In the genomic region with DNA sequence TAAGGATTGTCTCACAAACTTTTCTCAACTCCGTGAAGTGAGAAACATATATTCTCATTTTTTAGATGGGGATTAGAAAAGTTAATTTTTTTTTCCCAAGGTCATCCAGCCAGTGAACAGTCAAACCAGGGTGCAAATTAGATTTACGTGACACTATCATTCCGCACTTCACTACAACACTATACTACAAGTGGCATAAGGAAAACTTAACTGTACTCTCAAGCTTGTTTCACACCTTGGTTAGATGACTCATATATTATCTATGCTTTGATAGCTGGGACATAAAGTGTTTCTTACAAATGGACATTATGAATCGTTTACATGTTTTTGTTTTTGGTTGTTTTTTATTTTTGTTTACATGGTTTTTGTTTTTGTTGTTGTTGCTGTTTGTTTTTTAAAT, we compare ENCODE assay signal across 37 cellular contexts.
A peak's percentile ranks its signal among the peaks of the same experiment; 100 is the strongest.
DNase-seq lines count a peak whose midpoint lies in the region; ATAC-seq, FAIRE-seq and TF ChIP-seq lines count a peak whose summit lies in the region.
"Had no signal": no experiment of that assay in that cellular context is flagged by ENCODE, and none has a peak within 500 bp of the region (broad histone marks: within the 10 kb centered on the region; RNA-seq: fewer than 3 reads in every experiment).

No MANE protein-coding gene starts in this region.

- H3K4me2 ChIP-seq in GM12878 (ENCODE audit: control insufficient read depth, insufficient read depth) (no peak overlapping the region), MM.1S (ENCODE audit: low read depth, low read length) (no peak overlapping the region)
- H3K4me2 ChIP-seq: A549; BLaER1; BLaER1 treated with 17β-estradiol and CSF1 and Interleukin-3, amounts not matched to agents 10 nM and 100 nM had no signal

- RAD21 ChIA-PET in GM12878 (lab: Charles Lee; ENCODE audit: unreplicated experiment) = interaction anchor here (1.0 kb wide), 1 partner anchor 15 kb away, joined by 4 read pairs; no protein-coding TSS in a partner anchor

- no peaks in the 10 kb centered on the region for H3K4me1 ChIP-seq in GM12878 (ENCODE audit: control insufficient read depth, insufficient read depth, low read length)
- H3K4me1 ChIP-seq in MM.1S (ENCODE audit: low read length) = no peaks in the 10 kb centered on the region
- H3K4me1 ChIP-seq: A549; BE2C; BLaER1; BLaER1 treated with 17β-estradiol and CSF1 and Interleukin-3, amounts not matched to agents 10 nM and 100 nM; Caco-2 had no signal

- no peaks in the 10 kb centered on the region for H3K4me1 Mint-ChIP-seq in activated CD4-positive, alpha-beta T cell treated with anti-CD3 and anti-CD28 coated beads, Interleukin-2, amount 10 ng/mL, durations not matched to agents 7 days and 5 days
- H3K4me1 Mint-ChIP-seq: B cell; CD14-positive monocyte; CD4-positive, alpha-beta memory T cell; CD4-positive, CD25-positive, alpha-beta regulatory T cell; CD8-positive, alpha-beta memory T cell had no signal

- POLR2A ChIA-PET in GM12878 (lab: Charles Lee) = interaction anchor here (0.5 kb wide), 1 partner anchor 753 kb away, joined by 3 read pairs; no protein-coding TSS in a partner anchor
- POLR2A ChIA-PET in activated CD4-positive, alpha-beta T cell treated with anti-CD3 and anti-CD28 coated beads, Interleukin-2, amount 10 ng/mL, durations not matched to agents 7 days and 5 days (lab: Charles Lee) = no interaction called here

- no peaks in the 10 kb centered on the region for H3K36me3 Mint-ChIP-seq in activated CD4-positive, alpha-beta T cell treated with anti-CD3 and anti-CD28 coated beads, Interleukin-2, amount 10 ng/mL, durations not matched to agents 7 days and 5 days (ENCODE audit: low read depth)
- H3K36me3 Mint-ChIP-seq: CD14-positive monocyte; CD4-positive, alpha-beta memory T cell; CD4-positive, CD25-positive, alpha-beta regulatory T cell; CD8-positive, alpha-beta memory T cell; CD8-positive, alpha-beta T cell had no signal

- H3K9ac ChIP-seq in GM12878 (ENCODE audit: control insufficient read depth, insufficient read depth, low read length) = no peak overlapping the region
- no peak overlapping the region for H3K9ac ChIP-seq in MM.1S (ENCODE audit: low read length)
- H3K9ac ChIP-seq: BLaER1; BLaER1 treated with 17β-estradiol and CSF1 and Interleukin-3, amounts not matched to agents 10 nM and 100 nM had no signal

- H3K27ac Mint-ChIP-seq in activated CD4-positive, alpha-beta T cell treated with anti-CD3 and anti-CD28 coated beads, Interleukin-2, amount 10 ng/mL, durations not matched to agents 7 days and 5 days = no peak overlapping the region
- H3K27ac Mint-ChIP-seq: B cell; CD14-positive monocyte; CD4-positive, alpha-beta T cell; CD4-positive, CD25-positive, alpha-beta regulatory T cell; CD8-positive, alpha-beta memory T cell; CD8-positive, alpha-beta T cell had no signal

- no peaks in the 10 kb centered on the region for H3K27me3 Mint-ChIP-seq in activated CD4-positive, alpha-beta T cell treated with anti-CD3 and anti-CD28 coated beads, Interleukin-2, amount 10 ng/mL, durations not matched to agents 7 days and 5 days
- H3K27me3 Mint-ChIP-seq: B cell; CD4-positive, alpha-beta memory T cell; CD4-positive, alpha-beta T cell; CD4-positive, CD25-positive, alpha-beta regulatory T cell; CD8-positive, alpha-beta memory T cell had no signal

- H3K4me3 Mint-ChIP-seq in activated CD4-positive, alpha-beta T cell treated with anti-CD3 and anti-CD28 coated beads, Interleukin-2, amount 10 ng/mL, durations not matched to agents 7 days and 5 days = no peak overlapping the region
- H3K4me3 Mint-ChIP-seq: B cell; CD14-positive monocyte; CD4-positive, alpha-beta memory T cell; CD4-positive, alpha-beta T cell; CD4-positive, CD25-positive, alpha-beta regulatory T cell; CD8-positive, alpha-beta memory T cell; CD8-positive, alpha-beta T cell had no signal

- TF ChIP-seq POLR2A in GM12878 (IDR thresholded peaks at IDR 0.05; ENCODE audit: low read depth, low read length) = no peak

- H3K27me3 ChIP-seq in GM12878 (replicated peaks in 1 of 2; ENCODE audit: control insufficient read depth in 2 of 2, insufficient read depth in 2 of 2, low read length in 1 of 2) = no peaks in the 10 kb centered on the region
- H3K27me3 ChIP-seq in MM.1S (replicated peaks; ENCODE audit: insufficient read depth, low read length) = no peaks in the 10 kb centered on the region
- H3K27me3 ChIP-seq: BE2C; BLaER1; BLaER1 treated with 17β-estradiol and CSF1 and Interleukin-3, amounts not matched to agents 10 nM and 100 nM had no signal

- H3K9me3 ChIP-seq in GM12878 (replicated peaks; ENCODE audit: control insufficient read depth, insufficient read depth, low read length) (no peaks in the 10 kb centered on the region), MM.1S (replicated peaks; ENCODE audit: insufficient read depth, low read length) (no peaks in the 10 kb centered on the region)
- H3K9me3 ChIP-seq: A549, BE2C, Caco-2 had no signal

- whole genome bisulfite sequencing in GM12878 (ENCODE audit: insufficient coverage, insufficient replicate concordance, low lambda C conversion rate, missing lambda C conversion rate) = 24% methylated on average over 4 of the region's 4 CpGs

- FAIRE-seq in RCC 7860 (lab: Jason Lieb, UNC) = peak; percentile 27
- no peak for FAIRE-seq in GM12878 (lab: Jason Lieb, UNC)
- FAIRE-seq: A204.1, A549, D721Med had no signal

- H3K36me3 ChIP-seq in GM12878 (ENCODE audit: control insufficient read depth in 2 of 2, insufficient read depth in 2 of 2, low read length in 1 of 2) (no peaks in the 10 kb centered on the region), MM.1S (replicated peaks; ENCODE audit: insufficient read depth, low read length) (no peaks in the 10 kb centered on the region)
- H3K36me3 ChIP-seq: BE2C; BLaER1; BLaER1 treated with 17β-estradiol and CSF1 and Interleukin-3, amounts not matched to agents 10 nM and 100 nM had no signal

- no peaks in the 10 kb centered on the region for H3K9me3 Mint-ChIP-seq in activated CD4-positive, alpha-beta T cell treated with anti-CD3 and anti-CD28 coated beads, Interleukin-2, amount 10 ng/mL, durations not matched to agents 7 days and 5 days
- H3K9me3 Mint-ChIP-seq: CD4-positive, alpha-beta T cell had no signal

- no peaks in the 10 kb centered on the region for H4K20me1 ChIP-seq in GM12878 (ENCODE audit: control insufficient read depth, insufficient read depth)
- H4K20me1 ChIP-seq in MM.1S (ENCODE audit: insufficient read depth, low read length) = no peaks in the 10 kb centered on the region
- H4K20me1 ChIP-seq: BLaER1; BLaER1 treated with 17β-estradiol and CSF1 and Interleukin-3, amounts not matched to agents 10 nM and 100 nM had no signal

- ATAC-seq in GM12878 = peak; percentile 61
- ATAC-seq: A549; CD8-positive, alpha-beta T cell had no signal

- H3K79me2 ChIP-seq in GM12878 (ENCODE audit: control insufficient read depth, insufficient read depth, low read length) (no peaks in the 10 kb centered on the region), MM.1S (ENCODE audit: low read length) (no peaks in the 10 kb centered on the region)

- H3F3A ChIP-seq in MM.1S (ENCODE audit: insufficient read depth, low read length) = no peaks in the 10 kb centered on the region

- in situ Hi-C loops in GM12878 (cut with MboI) = no loop called here

- no TSS peak for BruUV-seq in GM12878 (replicated peaks; lab: Mats Ljungman, UMichigan)

- DNase-seq in RCC 7860 (ENCODE audit: low spot score) (no peak), SW480 (ENCODE audit: low spot score) (peak; percentile 12), GM12878 (ENCODE audit: low read depth, low spot score) (no peak), renal cortical epithelial cell (ENCODE audit: low read depth) (peak; percentile 14), NCI-H345 treated with DMSO at 0.1 percent for 48 hours (lab: John Stamatoyannopoulos, UW; ENCODE audit: unreplicated experiment) (no peak), NCI-H524 (lab: John Stamatoyannopoulos, UW) (no peak), MM.1S (no peak)
- no peak for DNase-seq in activated CD4-positive, alpha-beta T cell treated with anti-CD3 and anti-CD28 coated beads, Interleukin-2, amount 10 ng/mL, durations not matched to agents 7 days and 5 days
- DNase-seq: 8988T; ACHN; AML-193; BE2C; C1 segment of cervical spinal cord; Caco-2; Calu3; CD4-positive, alpha-beta memory T cell; CD4-positive, alpha-beta T cell; CD4-positive, CD25-positive, alpha-beta regulatory T cell; CD8-positive, alpha-beta memory T cell; CD8-positive, alpha-beta T cell; COR-L47; DMS 273 treated with DMSO at 0.1 percent for 48 hours; DMS153; DMS53; DMS79; DMS79 treated with DMSO at 0.1 percent for 48 hours; DND-41; EL had no signal

- H2AFZ ChIP-seq in GM12878 (ENCODE audit: control insufficient read depth, low read depth, low read length) = no peak overlapping the region
- H2AFZ ChIP-seq in MM.1S (ENCODE audit: low read length) = no peak overlapping the region

- TF ChIP-seq EP300 in GM12878 (IDR thresholded peaks at IDR 0.05; ENCODE audit: borderline replicate concordance in 1 of 2, control insufficient read depth in 1 of 2, low read depth in 2 of 2, low read length in 2 of 2) = no peak

- SMC1A ChIA-PET in GM12878 (lab: Charles Lee; ENCODE audit: uncharacterized antibody, unreplicated experiment) = interaction anchor here (0.6 to 1.7 kb wide), 3 partner anchors 10 to 579 kb away, joined by 3 read pairs; no protein-coding TSS in a partner anchor

- H3K4me3 ChIP-seq in GM12878 = no peak overlapping the region
- H3K4me3 ChIP-seq in MM.1S (ENCODE audit: low read length) = no peak overlapping the region
- H3K4me3 ChIP-seq: A549; BLaER1; BLaER1 treated with 17β-estradiol and CSF1 and Interleukin-3, amounts not matched to agents 10 nM and 100 nM had no signal

- CTCF ChIA-PET in GM12878 (lab: Yijun Ruan, JAX) = no interaction called here
- CTCF ChIA-PET in activated CD4-positive, alpha-beta T cell treated with anti-CD3 and anti-CD28 coated beads, Interleukin-2, amount 10 ng/mL, durations not matched to agents 7 days and 5 days (lab: Charles Lee) = no interaction called here

- intact Hi-C loops in GM12878 (cut with micrococcal nuclease; ENCODE audit: unreplicated experiment) = no loop called here

- TF ChIP-seq RAD21 in GM12878 (IDR thresholded peaks at IDR 0.05; ENCODE audit: insufficient read depth, low read depth, low read length) = no peak

- no peaks in the 10 kb centered on the region for H3K9me2 ChIP-seq in MM.1S (replicated peaks; ENCODE audit: insufficient read depth, low read length)

- TF ChIP-seq CTCF in GM12878 (IDR thresholded peaks at IDR 0.05 in 2 of 3, conservative IDR thresholded peaks at IDR 0.05 in 1 of 3; ENCODE audit: control insufficient read depth in 2 of 3, extremely low read depth in 1 of 3, insufficient read depth in 1 of 3, low read depth in 3 of 3, low read length in 3 of 3) (no peak), MM.1S (IDR thresholded peaks at IDR 0.05; ENCODE audit: low read length) (no peak)

- H3K27ac ChIP-seq in GM12878 (ENCODE audit: control insufficient read depth, insufficient read depth) = no peak overlapping the region
- H3K27ac ChIP-seq in MM.1S (ENCODE audit: low read length) = no peak overlapping the region
- H3K27ac ChIP-seq: 22Rv1; A549; BLaER1; BLaER1 treated with 17β-estradiol and CSF1 and Interleukin-3, amounts not matched to agents 10 nM and 100 nM; C4-2B had no signal

Comparison
In these comparisons a context has a peak if more than half of its experiments do, and no peak if none do; other contexts are left out.
1. DNase-seq: peak in SW480 (single experiment) and renal cortical epithelial cell (single experiment); none in RCC 7860 (single experiment), GM12878 (single experiment), NCI-H345 treated with DMSO at 0.1 percent for 48 hours (single experiment), NCI-H524 (0 of 2), activated CD4-positive, alpha-beta T cell treated with anti-CD3 and anti-CD28 coated beads, Interleukin-2, amount 10 ng/mL, durations not matched to agents 7 days and 5 days (single experiment) and MM.1S (single experiment).